In the genomic region with DNA sequence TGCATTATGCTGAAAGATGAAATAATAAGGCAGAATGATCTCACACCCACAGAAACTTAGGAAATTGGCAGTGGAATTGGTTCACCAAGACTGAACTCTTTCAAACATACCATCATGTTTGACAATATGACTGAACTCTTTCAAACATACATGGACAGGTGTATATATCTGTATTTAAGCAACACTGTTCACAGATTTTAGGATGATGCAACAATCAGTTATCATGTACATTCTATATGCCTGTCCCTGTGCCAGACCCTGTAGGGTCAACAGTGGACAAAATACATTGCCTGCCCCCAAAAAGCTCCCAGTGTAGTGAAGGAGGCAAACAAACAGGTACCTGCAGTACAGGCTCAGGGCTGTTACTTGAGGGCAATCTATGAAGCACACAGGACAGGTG, we compare ENCODE assay signal across 35 cellular contexts.
"Had no signal": no experiment of that assay in that cellular context is flagged by ENCODE, and none has a peak within 500 bp of the region (broad histone marks: within the 10 kb centered on the region; RNA-seq: fewer than 3 reads in every experiment).

No MANE protein-coding gene starts in this region.

- DNase-seq: activated CD4-positive, alpha-beta T cell treated with anti-CD3 and anti-CD28 coated beads for 36 hours; activated CD4-positive, alpha-beta T cell treated with anti-CD3 and anti-CD28 coated beads, Interleukin-2, amount 10 ng/mL, durations not matched to agents 7 days and 5 days; activated CD4-positive, alpha-beta T cell treated with anti-CD3 and anti-CD28 coated beads, Interleukin-2, amount 50 U/mL, for 48 hours; activated CD8-positive, alpha-beta memory T cell treated with anti-CD3 and anti-CD28 coated beads for 24 hours; activated CD8-positive, alpha-beta memory T cell treated with anti-CD3 and anti-CD28 coated beads, Interleukin-2, amount 10 ng/mL, durations not matched to agents 7 days and 5 days; activated CD8-positive, alpha-beta memory T cell treated with anti-CD3 and anti-CD28 coated beads, Interleukin-2, amount 50 U/mL, for 48 hours; activated effector memory CD4-positive, alpha-beta T cell treated with Interleukin-2 at 50 U/mL for 16 hours; activated naive CD4-positive, alpha-beta T cell treated with anti-CD3 and anti-CD28 coated beads, Interleukin-2, amount 50 U/mL, for 16 hours; activated T-cell treated with anti-CD3 and anti-CD28 coated beads, Interleukin-2, amount 50 U/mL, for 48 hours; anterior cingulate cortex; caudate nucleus; Karpas-422; KBM-7; NCI-H1105; NCI-H1417 treated with DMSO at 0.1 percent for 48 hours; NCI-H187 treated with DMSO at 0.1 percent for 48 hours; NCI-H2081; NCI-H2171 treated with DMSO at 0.1 percent for 48 hours; NCI-H2227 treated with DMSO at 0.1 percent for 48 hours; NCI-H446; NCI-H510A treated with DMSO at 0.1 percent for 48 hours; NCI-H526 treated with DMSO at 0.1 percent for 48 hours; NK-92 treated with Interleukin-12 subunit alpha and Interleukin-12 subunit beta, amount 100 ng/mL, for 24 hours; PC-3; Peyer's patch; RPMI8226; SHP77 treated with DMSO at 0.1 percent for 48 hours; SK-N-SH had no signal

- H3K4me1 ChIP-seq: SJSA1 had no signal

- H3K9ac ChIP-seq: SK-N-SH had no signal

- H3K4me3 Mint-ChIP-seq: activated CD4-positive, alpha-beta T cell treated with anti-CD3 and anti-CD28 coated beads for 36 hours; activated CD4-positive, alpha-beta T cell treated with anti-CD3 and anti-CD28 coated beads, Interleukin-2, amount 10 ng/mL, durations not matched to agents 7 days and 5 days; activated CD8-positive, alpha-beta memory T cell treated with anti-CD3 and anti-CD28 coated beads, Interleukin-2, amount 10 ng/mL, durations not matched to agents 7 days and 5 days; T-helper 1 cell treated with Interleukin-12 subunit alpha and Interleukin-12 subunit beta and Interleukin-4 antibody, amounts not matched to agents 30 μg/mL and 1 μg/mL, for 36 hours; T-helper 2 cell treated with Interferon-gamma antibody and Interleukin-4, amounts not matched to agents 5 μg/mL and 100 μg/mL, for 36 hours had no signal

- H3K27ac ChIP-seq: Peyer's patch, SJSA1 had no signal

- H3K36me3 ChIP-seq: Peyer's patch had no signal

- H3K4me3 ChIP-seq: Peyer's patch, SJSA1 had no signal

- ATAC-seq: activated CD4-positive, alpha-beta T cell treated with anti-CD3 and anti-CD28 coated beads for 36 hours; activated CD4-positive, CD25-positive, alpha-beta regulatory T cell treated with anti-CD3 and anti-CD28 coated beads, Interleukin-2, amount 50 U/mL, for 24 hours; activated CD8-positive, alpha-beta memory T cell treated with anti-CD3 and anti-CD28 coated beads, Interleukin-2, amount 10 ng/mL, durations not matched to agents 7 days and 5 days; PC-3 had no signal

- H3K36me3 Mint-ChIP-seq: brain had no signal

- H3K9me3 ChIP-seq: Peyer's patch, SJSA1, SK-N-SH had no signal

- FAIRE-seq: bronchial epithelial cell, TTC549 had no signal

- H3K27ac Mint-ChIP-seq: activated CD4-positive, alpha-beta T cell treated with anti-CD3 and anti-CD28 coated beads, Interleukin-2, amount 10 ng/mL, durations not matched to agents 7 days and 5 days; activated CD8-positive, alpha-beta memory T cell treated with anti-CD3 and anti-CD28 coated beads, Interleukin-2, amount 10 ng/mL, durations not matched to agents 7 days and 5 days; brain; T-helper 1 cell treated with Interleukin-12 subunit alpha and Interleukin-12 subunit beta and Interleukin-4 antibody, amounts not matched to agents 30 μg/mL and 1 μg/mL, for 36 hours; T-helper 2 cell treated with Interferon-gamma antibody and Interleukin-4, amounts not matched to agents 5 μg/mL and 100 μg/mL, for 36 hours had no signal

- H3K27me3 ChIP-seq: Peyer's patch had no signal

- H3K4me2 ChIP-seq: SK-N-SH had no signal

- H3K9me3 Mint-ChIP-seq: activated CD4-positive, alpha-beta T cell treated with anti-CD3 and anti-CD28 coated beads, Interleukin-2, amount 10 ng/mL, durations not matched to agents 7 days and 5 days; T-helper 1 cell treated with Interleukin-12 subunit alpha and Interleukin-12 subunit beta and Interleukin-4 antibody, amounts not matched to agents 30 μg/mL and 1 μg/mL, for 36 hours; T-helper 2 cell treated with Interferon-gamma antibody and Interleukin-4, amounts not matched to agents 5 μg/mL and 100 μg/mL, for 36 hours had no signal
